1 cellular context compared by ENCODE assay signal in the genomic region with DNA sequence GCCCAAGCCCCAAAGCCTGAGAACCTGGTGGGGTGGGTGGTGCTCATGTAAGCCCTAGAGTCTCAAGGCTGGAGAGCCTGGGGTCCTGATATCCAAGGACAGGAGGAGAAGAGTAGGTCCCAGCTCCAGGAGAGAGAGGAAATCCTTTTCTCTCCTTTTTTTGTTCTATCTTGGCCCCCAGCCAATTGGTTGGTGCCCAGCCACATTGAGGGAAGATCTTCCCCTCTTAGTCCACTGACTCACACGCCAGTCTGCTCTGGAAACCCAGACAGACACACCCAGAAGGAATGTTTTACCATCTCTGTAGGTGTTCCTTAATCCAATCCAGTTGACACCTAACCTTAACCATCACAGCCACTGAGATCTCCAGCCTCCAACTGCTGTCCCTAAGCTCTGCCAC.
TF ChIP-seq lines count a peak whose summit lies in the region.

No MANE protein-coding gene starts in this region.

TF ChIP-seq in HCT116, 20 proteins besides CTCF, POLR2A, EP300 and RAD21 (continued from another document):
- TF ChIP-seq POLR2AphosphoS5 (IDR thresholded peaks at IDR 0.05; ENCODE audit: low read depth, low read length) (no peak), ZNF274 (IDR thresholded peaks at IDR 0.05; ENCODE audit: low read depth, low read length) (no peak), JUND (IDR thresholded peaks at IDR 0.05) (no peak), MAX (IDR thresholded peaks at IDR 0.05) (no peak)
